8 cellular contexts compared by ENCODE assay signal in genomic region chr15:72474912-72475601, GRCh38. TPM values are rescaled to one million over a fixed set of nuclear protein-coding genes. Genes with fewer than 3 reads are reported as not detected.
DNase-seq lines count a peak whose midpoint lies in the region; ATAC-seq and TF ChIP-seq lines count a peak whose summit lies in the region.

No MANE protein-coding gene starts in this region.

- dilution Hi-C loops in IMR-90 (cut with HindIII; ENCODE audit: low sequenced_read_pairs, unreplicated experiment), result no loop called here

- H3K14ac ChIP-seq in IMR-90 (replicated peaks; ENCODE audit: low read depth, low read length), result peak overlapping the region; percentile 74

- BruUV-seq in Calu3 (replicated peaks; lab: Mats Ljungman, UMichigan) (no TSS peak), IMR-90 (replicated peaks; lab: Mats Ljungman, UMichigan) (no TSS peak)

- TF ChIP-seq CTCF in Calu3 (IDR thresholded peaks at IDR 0.05; ENCODE audit: unreplicated experiment) (no peak), IMR-90 (conservative IDR thresholded peaks at IDR 0.05; ENCODE audit: low read depth, low read length) (0 out of 2 replicates have a peak, but pooled peaks have one; percentile 7), fibroblast of the aortic adventitia (IDR thresholded peaks at IDR 0.05; ENCODE audit: insufficient read depth, low read length) (peak; percentile 22), nephron progenitor cell (IDR thresholded peaks at IDR 0.05) (no peak)

- H3K27me3 ChIP-seq in IMR-90 (ENCODE audit: control insufficient read depth, insufficient read depth, low read length), result no peaks in the 10 kb centered on the region

- peaks cover 9% of the 10 kb centered on the region for H3K4me1 Mint-ChIP-seq in Calu3 (ENCODE audit: low read depth, unreplicated experiment)
- peaks cover 34% of the 10 kb centered on the region for H3K4me1 Mint-ChIP-seq in activated T-helper 2 cell treated with anti-CD3 and anti-CD28 coated beads, Interferon-gamma antibody, Interleukin-2, Interleukin-4, amounts not matched to agents 10 μg/mL and 5 μg/mL and 100 μg/mL, durations not matched to agents 14 hours and 24 hours and 36 hours (ENCODE audit: low read depth)
- peaks cover 41% of the 10 kb centered on the region for H3K4me1 Mint-ChIP-seq in nephron progenitor cell
- H3K4me1 Mint-ChIP-seq in stimulated activated naive CD8-positive, alpha-beta T cell treated with anti-CD3 and anti-CD28 coated beads, Interleukin-15, amount 100 ng/mL, for 72 hours, result peaks cover 53% of the 10 kb centered on the region

- H3K9me3 ChIP-seq in IMR-90 (ENCODE audit: control insufficient read depth, insufficient read depth, low read length), result no peaks in the 10 kb centered on the region

- no peak overlapping the region for H2BK120ac ChIP-seq in IMR-90 (ENCODE audit: low read depth, low read length)

- H3K4me3 ChIP-seq in IMR-90 (ENCODE audit: insufficient read depth, low read depth, low read length) (peak overlapping the region; percentile 97), fibroblast of the aortic adventitia (ENCODE audit: low read depth, low read length) (peak overlapping the region; percentile 98)

- peak overlapping the region; percentile 52 to 57; a peak in 2 of 4 replicates for H4K8ac ChIP-seq in IMR-90 (ENCODE audit: low read depth in 2 of 2, low read length in 2 of 2)

- peak overlapping the region; percentile 97 for H2AK9ac ChIP-seq in IMR-90 (replicated peaks; ENCODE audit: low read depth, low read length, poor library complexity)

- H3K18ac ChIP-seq in IMR-90 (ENCODE audit: low read depth, low read length), result peak overlapping the region; percentile 11; the same call in 1 of the 2 replicates

- no peaks in the 10 kb centered on the region for H3K9me1 ChIP-seq in IMR-90 (ENCODE audit: insufficient read depth, low read length)

- no peaks in the 10 kb centered on the region for H3K9me3 Mint-ChIP-seq in Calu3 (ENCODE audit: low read depth, unreplicated experiment)
- no peaks in the 10 kb centered on the region for H3K9me3 Mint-ChIP-seq in activated T-helper 2 cell treated with anti-CD3 and anti-CD28 coated beads, Interferon-gamma antibody, Interleukin-2, Interleukin-4, amounts not matched to agents 10 μg/mL and 5 μg/mL and 100 μg/mL, durations not matched to agents 14 hours and 24 hours and 36 hours
- peaks cover 8% of the 10 kb centered on the region for H3K9me3 Mint-ChIP-seq in nephron progenitor cell
- H3K9me3 Mint-ChIP-seq in stimulated activated naive CD8-positive, alpha-beta T cell treated with anti-CD3 and anti-CD28 coated beads, Interleukin-15, amount 100 ng/mL, for 72 hours, result no peaks in the 10 kb centered on the region

- peak overlapping the region; percentile 91 for H3K23ac ChIP-seq in IMR-90 (ENCODE audit: low read depth, low read length)

- H3K4me2 ChIP-seq in IMR-90 (ENCODE audit: low read depth, low read length), result peak overlapping the region; percentile 98

- 3% methylated on average over 8 of the region's 42 CpGs; no CpG with 5 or more reads in 1 of the 2 experiments for WGBS in IMR-90 (ENCODE audit: extremely low coverage in 2 of 2, insufficient read length in 1 of 2), 2 experiments

- DNase-seq in Calu3 (peak; percentile 80), IMR-90 (peak; percentile 68), RPMI8226 (peak; percentile 91), fibroblast of the aortic adventitia (ENCODE audit: low read depth) (peak; percentile 77), nephron progenitor cell (peak; percentile 75)
- peak; percentile 82 for DNase-seq in activated T-helper 2 cell treated with anti-CD3 and anti-CD28 coated beads, Interferon-gamma antibody, Interleukin-2, Interleukin-4, amounts not matched to agents 10 μg/mL and 5 μg/mL and 100 μg/mL, durations not matched to agents 14 hours and 24 hours and 36 hours (ENCODE audit: low spot score)
- peak; percentile 86 to 88 for DNase-seq in stimulated activated naive CD8-positive, alpha-beta T cell treated with anti-CD3 and anti-CD28 coated beads, Interleukin-15, amount 100 ng/mL, for 72 hours

- in situ Hi-C loops in IMR-90 (cut with MboI; ENCODE audit: low sequenced_read_pairs), result no loop called here

- peak overlapping the region; percentile 99 for H2AFZ ChIP-seq in IMR-90 (replicated peaks; ENCODE audit: low read length, poor library complexity)

- peak overlapping the region; percentile 94 for H3K4ac ChIP-seq in IMR-90 (ENCODE audit: low read depth, low read length)

- peaks cover 0 to 27% of the 10 kb centered on the region in 2 experiments; a peak in 3 of 4 replicates for H3K79me1 ChIP-seq in IMR-90 (ENCODE audit: low read depth in 1 of 2, low read length in 2 of 2)

- H3K36me3 Mint-ChIP-seq in Calu3 (ENCODE audit: insufficient read depth, unreplicated experiment) (peaks cover 66% of the 10 kb centered on the region), nephron progenitor cell (ENCODE audit: low read depth) (peaks cover 58% of the 10 kb centered on the region)
- H3K36me3 Mint-ChIP-seq in activated T-helper 2 cell treated with anti-CD3 and anti-CD28 coated beads, Interferon-gamma antibody, Interleukin-2, Interleukin-4, amounts not matched to agents 10 μg/mL and 5 μg/mL and 100 μg/mL, durations not matched to agents 14 hours and 24 hours and 36 hours (ENCODE audit: low read depth), result peaks cover 42% of the 10 kb centered on the region

- peak overlapping the region; percentile 98 for H3K27ac Mint-ChIP-seq in Calu3 (ENCODE audit: unreplicated experiment)
- H3K27ac Mint-ChIP-seq in activated T-helper 2 cell treated with anti-CD3 and anti-CD28 coated beads, Interferon-gamma antibody, Interleukin-2, Interleukin-4, amounts not matched to agents 10 μg/mL and 5 μg/mL and 100 μg/mL, durations not matched to agents 14 hours and 24 hours and 36 hours, result peak overlapping the region; percentile 97
- H3K27ac Mint-ChIP-seq in nephron progenitor cell, result peak overlapping the region; percentile 100
- peak overlapping the region; percentile 99 to 100 for H3K27ac Mint-ChIP-seq in stimulated activated naive CD8-positive, alpha-beta T cell treated with anti-CD3 and anti-CD28 coated beads, Interleukin-15, amount 100 ng/mL, for 72 hours

- peak overlapping the region; percentile 22; the same call in 1 of the 2 replicates for H2AK5ac ChIP-seq in IMR-90 (ENCODE audit: low read depth, low read length)

- POLR2A ChIA-PET in IMR-90 (lab: Charles Lee; ENCODE audit: unreplicated experiment), result interaction anchor here (0.6 kb wide), 1 partner anchor 121 kb away, joined by 3 read pairs; no protein-coding TSS in a partner anchor

- H4K20me1 ChIP-seq in IMR-90 (ENCODE audit: insufficient read depth, low read length), result peaks cover 53% of the 10 kb centered on the region

- no peak overlapping the region for H2BK20ac ChIP-seq in IMR-90 (ENCODE audit: low read depth, low read length)

- TF ChIP-seq RAD21 in IMR-90 (IDR thresholded peaks at IDR 0.05; ENCODE audit: low read length), result no peak

- CTCF ChIA-PET in Calu3 (lab: Charles Lee), result interaction anchor here (0.7 to 2.0 kb wide), 2 partner anchors 10 to 19 kb away, joined by 3 to 4 read pairs; no protein-coding TSS in a partner anchor
- CTCF ChIA-PET in IMR-90 (lab: Yijun Ruan, JAX), result no interaction called here

- peak; percentile 57; the same call in 1 of the 2 replicates for TF ChIP-seq POLR2A in IMR-90 (IDR thresholded peaks at IDR 0.05; ENCODE audit: low read depth, low read length)

- peak overlapping the region; percentile 90 for H3K4me3 Mint-ChIP-seq in Calu3 (ENCODE audit: low read depth, unreplicated experiment)
- H3K4me3 Mint-ChIP-seq in activated T-helper 2 cell treated with anti-CD3 and anti-CD28 coated beads, Interferon-gamma antibody, Interleukin-2, Interleukin-4, amounts not matched to agents 10 μg/mL and 5 μg/mL and 100 μg/mL, durations not matched to agents 14 hours and 24 hours and 36 hours (ENCODE audit: low read depth), result peak overlapping the region; percentile 95
- peak overlapping the region; percentile 98 for H3K4me3 Mint-ChIP-seq in nephron progenitor cell
- H3K4me3 Mint-ChIP-seq in stimulated activated naive CD8-positive, alpha-beta T cell treated with anti-CD3 and anti-CD28 coated beads, Interleukin-15, amount 100 ng/mL, for 72 hours, result peak overlapping the region; percentile 74 to 96

- H2BK15ac ChIP-seq in IMR-90 (ENCODE audit: low read depth, low read length), result no peak overlapping the region

- H4K91ac ChIP-seq in IMR-90 (ENCODE audit: insufficient read depth, low read depth, low read length), result peak overlapping the region; percentile 24; the same call in 1 of the 2 replicates

- H3K9ac ChIP-seq in IMR-90 (ENCODE audit: low read depth, low read length), result peak overlapping the region; percentile 99

- peak overlapping the region; percentile 45 for H3K56ac ChIP-seq in IMR-90 (ENCODE audit: extremely low read depth, insufficient read depth, low read length)

- H4K5ac ChIP-seq in IMR-90 (ENCODE audit: low read depth, low read length), result no peak overlapping the region; the same call in 1 of the 2 replicates

- peaks cover 6% of the 10 kb centered on the region; the same call in 1 of the 2 replicates for H3K36me3 ChIP-seq in IMR-90 (ENCODE audit: control insufficient read depth, insufficient read depth, low read length)

- ATAC-seq in GM21515 (IDR thresholded peaks at IDR 0.05; ENCODE audit: unreplicated experiment), result peak; percentile 43
- ATAC-seq in IMR-90 (ENCODE audit: low read depth), result peak; percentile 62
- peak; percentile 75 for ATAC-seq in stimulated activated naive CD8-positive, alpha-beta T cell treated with anti-CD3 and anti-CD28 coated beads, Interleukin-15, amount 100 ng/mL, for 72 hours

- H3K27ac ChIP-seq in IMR-90 (ENCODE audit: insufficient read depth, low read length), result peak overlapping the region; percentile 98

- H3K4me1 ChIP-seq in IMR-90 (ENCODE audit: control insufficient read depth, insufficient read depth, low read length), result peaks cover 2% of the 10 kb centered on the region

- H3K27me3 Mint-ChIP-seq in Calu3 (ENCODE audit: unreplicated experiment) (no peaks in the 10 kb centered on the region), nephron progenitor cell (ENCODE audit: low read depth, poor library complexity) (no peaks in the 10 kb centered on the region)
- no peaks in the 10 kb centered on the region for H3K27me3 Mint-ChIP-seq in activated T-helper 2 cell treated with anti-CD3 and anti-CD28 coated beads, Interferon-gamma antibody, Interleukin-2, Interleukin-4, amounts not matched to agents 10 μg/mL and 5 μg/mL and 100 μg/mL, durations not matched to agents 14 hours and 24 hours and 36 hours (ENCODE audit: low read depth)
- no peaks in the 10 kb centered on the region for H3K27me3 Mint-ChIP-seq in stimulated activated naive CD8-positive, alpha-beta T cell treated with anti-CD3 and anti-CD28 coated beads, Interleukin-15, amount 100 ng/mL, for 72 hours

- intact Hi-C loops in Calu3 (cut with micrococcal nuclease; ENCODE audit: unreplicated experiment), result loop anchor here (5.0 kb wide), 1 partner anchor 57 kb away; no protein-coding TSS in a partner anchor
- intact Hi-C loops in IMR-90 (cut with micrococcal nuclease), result loop anchor here (1.0 to 5.0 kb wide), 2 partner anchors 112 to 163 kb away; no protein-coding TSS in a partner anchor
- intact Hi-C loops in activated T-helper 2 cell treated with anti-CD3 and anti-CD28 coated beads, Interferon-gamma antibody, Interleukin-2, Interleukin-4, amounts not matched to agents 10 μg/mL and 5 μg/mL and 100 μg/mL, durations not matched to agents 14 hours and 24 hours and 36 hours (cut with micrococcal nuclease), result loop anchor here (1.0 to 5.0 kb wide), 4 partner anchors 203 to 358 kb away; partner anchors contain the start of genes ADPGK, MYO9A, PARP6 and SENP8

- peak overlapping the region; percentile 79 for H2BK5ac ChIP-seq in IMR-90 (ENCODE audit: low read depth, low read length, poor library complexity, severe bottlenecking)

RNA-seq across cellular contexts. Expression of gene ARIH1, which starts 0.9 kb away (rescaled TPM):
- total RNA-seq in Calu3 (2022) (179 and 181 TPM in 2 replicates), IMR-90 (2012; rRNA removed) (41.2 and 41.9 TPM in 2 replicates), fibroblast of the aortic adventitia (ENCODE audit: low replicate concordance) (51.1 and 69.2 TPM in 2 replicates)
- polyA plus RNA-seq in IMR-90 (2012; rRNA removed), result 24.0 and 25.5 TPM in 2 replicates
- 17.1 and 21.0 TPM in 2 replicates for polyA plus RNA-seq in IMR-90 (2012; cell fraction: cytosol; rRNA removed)
- polyA plus RNA-seq in IMR-90 (2012; cell fraction: nucleus; rRNA removed; ENCODE audit: low replicate concordance), result 26.6 and 79.4 TPM in 2 replicates
- 139 and 141 TPM in 2 replicates for total RNA-seq in activated T-helper 2 cell treated with anti-CD3 and anti-CD28 coated beads, Interferon-gamma antibody, Interleukin-2, Interleukin-4, amounts not matched to agents 10 μg/mL and 5 μg/mL and 100 μg/mL, durations not matched to agents 14 hours and 24 hours and 36 hours

Comparison
In these comparisons a context has a peak if more than half of its experiments do, and no peak if none do; other contexts are left out.
1. Peak in every context shown above with its lines: DNase-seq, ATAC-seq, H3K4me3 ChIP-seq and H3K27ac ChIP-seq.
2. CTCF ChIP-seq: peak in IMR-90 (single experiment) and fibroblast of the aortic adventitia (single experiment); none in Calu3 (single experiment) and nephron progenitor cell (single experiment).